In genomic region chr20:38094968-38095689, GRCh38 we compare ENCODE assay signal across 10 cellular contexts.
DNase-seq lines count a peak whose midpoint lies in the region; ATAC-seq and TF ChIP-seq lines count a peak whose summit lies in the region.
"Had no signal": no experiment of that assay in that cellular context is flagged by ENCODE, and none has a peak within 500 bp of the region (broad histone marks: within the 10 kb centered on the region; RNA-seq: fewer than 3 reads in every experiment).

No MANE protein-coding gene starts in this region.

- peak overlapping the region; percentile 4 for H3K27ac ChIP-seq in colonic mucosa

- TF ChIP-seq CTCF in colonic mucosa (IDR thresholded peaks at IDR 0.05): no peak

- H3K27me3 Mint-ChIP-seq in natural killer cell treated with Interleukin-12 subunit alpha and Interleukin-12 subunit beta and Interleukin-15 and Interleukin-18, amount 100 ng/mL, for 72 hours: no peaks in the 10 kb centered on the region

- peak overlapping the region; percentile 88 to 99 for H3K27ac Mint-ChIP-seq in natural killer cell treated with Interleukin-12 subunit alpha and Interleukin-12 subunit beta and Interleukin-15 and Interleukin-18, amount 100 ng/mL, for 72 hours

- intact Hi-C loops in colonic mucosa (cut with DNase I): no loop called here

- peaks cover 8% of the 10 kb centered on the region for H3K36me3 Mint-ChIP-seq in natural killer cell treated with Interleukin-12 subunit alpha and Interleukin-12 subunit beta and Interleukin-15 and Interleukin-18, amount 100 ng/mL, for 72 hours

- no peak overlapping the region for H3K9ac ChIP-seq in colonic mucosa (ENCODE audit: low read depth in 2 of 2, low read length in 2 of 2)

- no peaks in the 10 kb centered on the region for H3K36me3 ChIP-seq in colonic mucosa

- no peak for ATAC-seq in natural killer cell treated with Interleukin-12 subunit alpha and Interleukin-12 subunit beta and Interleukin-15 and Interleukin-18, amount 100 ng/mL, for 72 hours
- no peak for ATAC-seq in GM19397 (IDR thresholded peaks at IDR 0.05; ENCODE audit: unreplicated experiment)

- no peaks in the 10 kb centered on the region for H3K27me3 ChIP-seq in colonic mucosa

- H3K9me3 Mint-ChIP-seq in natural killer cell treated with Interleukin-12 subunit alpha and Interleukin-12 subunit beta and Interleukin-15 and Interleukin-18, amount 100 ng/mL, for 72 hours: no peaks in the 10 kb centered on the region

- H3K4me3 ChIP-seq in colonic mucosa: no peak overlapping the region

- no peaks in the 10 kb centered on the region for H3K9me3 ChIP-seq in colonic mucosa

- DNase-seq in CD1c-positive myeloid dendritic cell (ENCODE audit: extremely low spot score) (peak; percentile 51), HT1080 (ENCODE audit: low read depth) (peak; percentile 13), colonic mucosa (no peak), SW480 (ENCODE audit: low spot score) (no peak), ureter (ENCODE audit: low spot score) (no peak), HuH-7 (ENCODE audit: low spot score) (no peak)
- no peak for DNase-seq in natural killer cell treated with Interleukin-12 subunit alpha and Interleukin-12 subunit beta and Interleukin-15 and Interleukin-18, amount 100 ng/mL, for 72 hours (ENCODE audit: low spot score)
- DNase-seq: activated effector memory CD4-positive, alpha-beta T cell treated with Interleukin-2 at 50 U/mL for 16 hours; DMS79 had no signal

- H3K4me1 Mint-ChIP-seq in natural killer cell treated with Interleukin-12 subunit alpha and Interleukin-12 subunit beta and Interleukin-15 and Interleukin-18, amount 100 ng/mL, for 72 hours (ENCODE audit: low read depth in 2 of 2): peaks cover 42 to 51% of the 10 kb centered on the region in 2 donors

- H3K4me1 ChIP-seq in colonic mucosa: no peaks in the 10 kb centered on the region

- H3K4me3 Mint-ChIP-seq in natural killer cell treated with Interleukin-12 subunit alpha and Interleukin-12 subunit beta and Interleukin-15 and Interleukin-18, amount 100 ng/mL, for 72 hours: peak overlapping the region; percentile 81

Comparison
In these comparisons a context has a peak if more than half of its experiments do, and no peak if none do; other contexts are left out.
1. DNase-seq: peak in CD1c-positive myeloid dendritic cell (single experiment) and HT1080 (single experiment); none in colonic mucosa (single experiment), natural killer cell treated with Interleukin-12 subunit alpha and Interleukin-12 subunit beta and Interleukin-15 and Interleukin-18, amount 100 ng/mL, for 72 hours (single experiment), SW480 (single experiment), ureter (single experiment) and HuH-7 (single experiment).